Comparison of ENCODE assay signal across 12 cellular contexts in genomic region chr14:20619688-20620087, GRCh38. TPM values are rescaled to one million over a fixed set of nuclear protein-coding genes. Genes with fewer than 3 reads are reported as not detected.
"Had no signal": no experiment of that assay in that cellular context is flagged by ENCODE, and none has a peak within 500 bp of the region (broad histone marks: within the 10 kb centered on the region; RNA-seq: fewer than 3 reads in every experiment).

No MANE protein-coding gene starts in this region.

RNA-seq across cellular contexts. Expression of gene OR6S1, which starts 21.8 kb away (rescaled TPM):
- total RNA-seq: OCI-LY7, PC-3, PC-9, Peyer's patch, Right ventricle myocardium inferior, Right ventricle myocardium superior, RPMI7951, SJCRH30, SJSA1, SK-MEL-5, T-cell had no signal
- polyA plus RNA-seq: SK-N-SH had no signal

RNA-seq across cellular contexts. Expression of gene RNASE12, which starts 28.5 kb away (rescaled TPM):
- total RNA-seq: OCI-LY7, PC-3, PC-9, Peyer's patch, Right ventricle myocardium inferior, Right ventricle myocardium superior, RPMI7951, SJCRH30, SJSA1, SK-MEL-5, T-cell had no signal
- polyA plus RNA-seq: SK-N-SH had no signal

RNA-seq across cellular contexts. Expression of gene RNASE11, which starts 31.9 kb away (rescaled TPM):
- total RNA-seq: OCI-LY7, PC-3, PC-9, Peyer's patch, Right ventricle myocardium inferior, Right ventricle myocardium superior, RPMI7951, SJCRH30, SJSA1, T-cell had no signal
- polyA plus RNA-seq: SK-N-SH had no signal

RNA-seq across cellular contexts. Expression of gene RNASE9, which starts 58.8 kb away (rescaled TPM):
- total RNA-seq: OCI-LY7, PC-3, PC-9, Peyer's patch, Right ventricle myocardium inferior, Right ventricle myocardium superior, RPMI7951, SJCRH30, SJSA1, SK-MEL-5, T-cell had no signal
- polyA plus RNA-seq: SK-N-SH had no signal
